In the genomic region with DNA sequence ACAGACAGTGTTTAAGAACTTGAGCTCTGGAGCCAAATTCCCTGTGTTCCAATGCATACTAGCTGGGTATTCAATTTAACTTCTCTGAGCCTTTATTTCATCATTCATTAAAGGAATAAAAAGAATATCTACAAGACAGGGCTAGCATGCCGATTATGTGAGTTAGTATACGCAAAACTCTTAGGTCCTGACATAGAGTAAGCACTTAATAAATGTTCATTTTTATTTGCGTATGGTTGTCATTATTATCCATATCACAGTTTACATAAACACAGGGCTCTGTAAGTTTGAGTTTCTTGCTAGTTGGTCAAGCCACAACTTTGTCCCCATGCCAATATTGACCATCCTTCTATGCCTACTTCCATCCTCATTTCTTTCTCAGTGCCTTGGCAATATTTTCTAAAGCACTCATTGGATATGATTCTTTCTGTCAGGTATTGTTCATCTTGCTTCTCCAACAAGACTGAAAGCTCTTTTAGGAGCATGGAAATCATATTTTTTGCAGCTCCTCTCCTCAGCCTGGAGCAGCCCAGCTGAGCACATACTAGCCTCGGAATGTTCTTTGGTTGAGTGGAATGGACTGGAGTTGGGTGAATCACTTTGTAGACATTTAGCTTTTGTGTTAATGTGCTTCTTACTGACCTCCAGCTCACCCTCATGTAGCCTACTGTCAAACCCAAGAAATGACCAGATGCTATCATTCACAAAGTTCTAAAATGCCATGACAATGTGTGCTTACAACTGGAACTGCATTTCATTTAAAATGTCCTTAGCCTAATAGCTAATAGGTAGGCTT, we compare ENCODE assay signal across 22 cellular contexts.
A peak's percentile ranks its signal among the peaks of the same experiment; 100 is the strongest.
DNase-seq lines count a peak whose midpoint lies in the region; ATAC-seq and TF ChIP-seq lines count a peak whose summit lies in the region.
"Had no signal": no experiment of that assay in that cellular context is flagged by ENCODE, and none has a peak within 500 bp of the region (broad histone marks: within the 10 kb centered on the region; RNA-seq: fewer than 3 reads in every experiment).

No MANE protein-coding gene starts in this region.

- H3K4me1 ChIP-seq in smooth muscle cell (ENCODE audit: low read depth) = peaks cover 11% of the 10 kb centered on the region
- H3K4me1 ChIP-seq: adrenal gland, colonic mucosa, esophagus squamous epithelium had no signal

- no peak overlapping the region for H3K9ac ChIP-seq in smooth muscle cell (ENCODE audit: low read depth)
- H3K9ac ChIP-seq: KMS-11 had no signal

- no peaks in the 10 kb centered on the region for H3K27me3 Mint-ChIP-seq in HFFc6 (ENCODE audit: insufficient read depth)
- H3K27me3 Mint-ChIP-seq: CD4-positive, alpha-beta T cell had no signal

- H3K9me3 ChIP-seq in smooth muscle cell (replicated peaks; ENCODE audit: low read depth) = no peaks in the 10 kb centered on the region
- H3K9me3 ChIP-seq: adrenal gland, colonic mucosa, esophagus squamous epithelium had no signal

- H3K4me3 Mint-ChIP-seq in HFFc6 = no peak overlapping the region; the same call in 1 of the 2 replicates
- H3K4me3 Mint-ChIP-seq: activated T-helper 1 cell treated with anti-CD3 and anti-CD28 coated beads, Interleukin-12 subunit alpha, Interleukin-12 subunit beta, Interleukin-2, Interleukin-4 antibody, amounts not matched to agents 30 ng/mL and 10 ng/mL and 1 ng/mL, durations not matched to agents 14 hours and 24 hours and 36 hours; CD4-positive, alpha-beta T cell; naive B cell; T-cell; WTC11 had no signal

- peak overlapping the region; percentile 56 for H3K27ac ChIP-seq in smooth muscle cell (ENCODE audit: low read depth)
- H3K27ac ChIP-seq: adrenal gland, colonic mucosa, esophagus squamous epithelium, KMS-11 had no signal

- H3K4me1 Mint-ChIP-seq in HFFc6 (ENCODE audit: low read depth) = peaks cover 31% of the 10 kb centered on the region
- H3K4me1 Mint-ChIP-seq: naive B cell, T-cell had no signal

- H4K20me1 ChIP-seq in smooth muscle cell (ENCODE audit: low read depth) = no peaks in the 10 kb centered on the region

- H3K9me3 Mint-ChIP-seq in HFFc6 = no peaks in the 10 kb centered on the region
- H3K9me3 Mint-ChIP-seq: activated T-helper 1 cell treated with anti-CD3 and anti-CD28 coated beads, Interleukin-12 subunit alpha, Interleukin-12 subunit beta, Interleukin-2, Interleukin-4 antibody, amounts not matched to agents 30 ng/mL and 10 ng/mL and 1 ng/mL, durations not matched to agents 14 hours and 24 hours and 36 hours; T-cell had no signal

- H2AFZ ChIP-seq in smooth muscle cell (ENCODE audit: low read depth) = no peak overlapping the region

- H3K27me3 ChIP-seq in smooth muscle cell (ENCODE audit: low read depth) = no peaks in the 10 kb centered on the region
- H3K27me3 ChIP-seq: adrenal gland, colonic mucosa, esophagus squamous epithelium had no signal

- TF ChIP-seq CTCF in HFFc6 (IDR thresholded peaks at IDR 0.05) = no peak
- no peak for TF ChIP-seq CTCF in smooth muscle cell (IDR thresholded peaks at IDR 0.05; ENCODE audit: borderline replicate concordance, insufficient read depth, poor library complexity, severe bottlenecking)

- peaks cover 5% of the 10 kb centered on the region for H3K36me3 Mint-ChIP-seq in HFFc6 (ENCODE audit: low read depth)
- H3K36me3 Mint-ChIP-seq: naive B cell, T-cell, WTC11 had no signal

- H3F3A ChIP-seq in smooth muscle cell (ENCODE audit: low read depth) = peaks cover 7% of the 10 kb centered on the region

- H3K79me2 ChIP-seq in smooth muscle cell (ENCODE audit: low read depth) = no peaks in the 10 kb centered on the region

- WGBS in smooth muscle cell (ENCODE audit: low lambda C conversion rate) = 63% methylated on average over 4 of the region's 4 CpGs

- peak overlapping the region; percentile 76 for H3K27ac Mint-ChIP-seq in HFFc6
- H3K27ac Mint-ChIP-seq: activated T-helper 1 cell treated with anti-CD3 and anti-CD28 coated beads, Interleukin-12 subunit alpha, Interleukin-12 subunit beta, Interleukin-2, Interleukin-4 antibody, amounts not matched to agents 30 ng/mL and 10 ng/mL and 1 ng/mL, durations not matched to agents 14 hours and 24 hours and 36 hours; CD4-positive, alpha-beta T cell; naive B cell; T-cell; WTC11 had no signal

- peak overlapping the region; percentile 36 for H3K4me2 ChIP-seq in smooth muscle cell
- H3K4me2 ChIP-seq: KMS-11 had no signal

- H3K4me3 ChIP-seq in smooth muscle cell = no peak overlapping the region
- H3K4me3 ChIP-seq: adrenal gland, colonic mucosa, esophagus squamous epithelium had no signal

- peak; percentile 87 for DNase-seq in HFFc6
- DNase-seq in astrocyte of the hippocampus (ENCODE audit: low read depth, low spot score) = peak; percentile 85
- peak; percentile 49 for DNase-seq in glomerular visceral epithelial cell (ENCODE audit: extremely low spot score)
- DNase-seq in smooth muscle cell (lab: John Stamatoyannopoulos, UW; ENCODE audit: unreplicated experiment) = no peak
- DNase-seq in SIG-M5 (lab: John Stamatoyannopoulos, UW) = no peak
- no peak for DNase-seq in cerebellum (ENCODE audit: low spot score)
- DNase-seq in SHP77 treated with DMSO at 0.1 percent for 48 hours (lab: John Stamatoyannopoulos, UW) = no peak
- DNase-seq: adrenal gland; CD4-positive, alpha-beta T cell; colonic mucosa; DMS79 treated with DMSO at 0.1 percent for 48 hours; esophagus squamous epithelium; naive B cell; NCI-H1436; posterior cingulate gyrus; RPMI8226; stimulated activated naive CD8-positive, alpha-beta T cell treated with anti-CD3 and anti-CD28 coated beads, Interleukin-15, Interleukin-2, amounts not matched to agents 100 U/mL and 50 U/mL, for 24 hours; T-cell had no signal

- no peak for ATAC-seq in HG03135 (IDR thresholded peaks at IDR 0.05; ENCODE audit: unreplicated experiment)
- ATAC-seq: stimulated activated naive CD8-positive, alpha-beta T cell treated with anti-CD3 and anti-CD28 coated beads, Interleukin-15, Interleukin-2, amounts not matched to agents 100 U/mL and 50 U/mL, for 24 hours; T-cell; WTC11 had no signal

- no peaks in the 10 kb centered on the region for H3K36me3 ChIP-seq in smooth muscle cell (ENCODE audit: low read depth)
- H3K36me3 ChIP-seq: adrenal gland, colonic mucosa, esophagus squamous epithelium had no signal

Comparison
In these comparisons a context has a peak if more than half of its experiments do, and no peak if none do; other contexts are left out.
1. DNase-seq: peak in HFFc6 (single experiment), astrocyte of the hippocampus (single experiment) and glomerular visceral epithelial cell (single experiment); none in smooth muscle cell (single experiment), SIG-M5 (single experiment), cerebellum (single experiment) and SHP77 treated with DMSO at 0.1 percent for 48 hours (single experiment).